8 cellular contexts compared by ENCODE assay signal in the genomic region with DNA sequence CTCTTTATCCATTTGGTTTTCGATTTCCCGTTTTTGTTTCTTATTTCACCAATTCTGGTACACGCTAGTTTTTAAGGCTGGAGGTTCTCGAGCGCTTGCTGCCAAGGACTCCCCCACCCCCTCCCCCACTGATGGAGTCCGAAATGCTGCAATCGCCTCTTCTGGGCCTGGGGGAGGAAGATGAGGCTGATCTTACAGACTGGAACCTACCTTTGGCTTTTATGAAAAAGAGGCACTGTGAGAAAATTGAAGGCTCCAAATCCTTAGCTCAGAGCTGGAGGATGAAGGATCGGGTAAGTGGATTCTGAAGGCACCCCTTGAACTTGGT. TPM values are rescaled to one million over a fixed set of nuclear protein-coding genes. Genes with fewer than 3 reads are reported as not detected.
DNase-seq lines count a peak whose midpoint lies in the region; ATAC-seq and TF ChIP-seq lines count a peak whose summit lies in the region.

No MANE protein-coding gene starts in this region.

- no peak for ATAC-seq in effector memory CD8-positive, alpha-beta T cell (replicated peaks)
- ATAC-seq in HG02870 (IDR thresholded peaks at IDR 0.05; ENCODE audit: unreplicated experiment) (no peak), GM21737 (IDR thresholded peaks at IDR 0.05; ENCODE audit: unreplicated experiment) (no peak)

- no peak for TF ChIP-seq CTCF in Calu3 (IDR thresholded peaks at IDR 0.05; ENCODE audit: unreplicated experiment)
- no peak for TF ChIP-seq CTCF in NB4 (IDR thresholded peaks at IDR 0.05; ENCODE audit: low read depth, low read length)

- TF ChIP-seq POLR2A in NB4 (IDR thresholded peaks at IDR 0.05; ENCODE audit: extremely low read depth, insufficient read length), result no peak

- POLR2A ChIA-PET in HEK293T (lab: Yijun Ruan, JAX), result interaction anchor here (0.9 to 2.8 kb wide), 6 partner anchors 37 to 115 kb away, joined by 3 to 11 read pairs (median 4); no protein-coding TSS in a partner anchor

- peak overlapping the region; percentile 83 for H3K4me3 Mint-ChIP-seq in Calu3 (ENCODE audit: low read depth, unreplicated experiment)
- peak overlapping the region; percentile 88 to 90 for H3K4me3 Mint-ChIP-seq in effector memory CD8-positive, alpha-beta T cell

- no peaks in the 10 kb centered on the region for H3K9me3 Mint-ChIP-seq in Calu3 (ENCODE audit: low read depth, unreplicated experiment)
- H3K9me3 Mint-ChIP-seq in effector memory CD8-positive, alpha-beta T cell, result no peaks in the 10 kb centered on the region

- TSS peak; percentile 55 for BruUV-seq in Calu3 (replicated peaks; lab: Mats Ljungman, UMichigan)

- H3K4me1 Mint-ChIP-seq in Calu3 (ENCODE audit: low read depth, unreplicated experiment), result peaks cover 22% of the 10 kb centered on the region
- H3K4me1 Mint-ChIP-seq in effector memory CD8-positive, alpha-beta T cell (ENCODE audit: low read depth in 2 of 2), result peaks cover 8 to 18% of the 10 kb centered on the region in 2 donors

- H3K27ac Mint-ChIP-seq in Calu3 (ENCODE audit: unreplicated experiment), result peak overlapping the region; percentile 71
- H3K27ac Mint-ChIP-seq in effector memory CD8-positive, alpha-beta T cell, result peak overlapping the region; percentile 90 to 92

- no peaks in the 10 kb centered on the region for H3K9me3 ChIP-seq in neuron (ENCODE audit: low read length)

- intact Hi-C loops in Calu3 (cut with micrococcal nuclease; ENCODE audit: unreplicated experiment), result no loop called here

- no peak for DNase-seq in Calu3
- peak; percentile 75 for DNase-seq in NB4 (ENCODE audit: low read depth)
- DNase-seq in effector memory CD8-positive, alpha-beta T cell, result no peak
- DNase-seq in stimulated activated naive CD4-positive, alpha-beta T cell treated with Interleukin-2 at 50 U/mL for 16 hours (lab: John Stamatoyannopoulos, UW), result no peak
- DNase-seq in HEK293T (ENCODE audit: extremely low spot score), result no peak

- H3K4me1 ChIP-seq in neuron (ENCODE audit: insufficient read depth, low read length), result peaks cover 17% of the 10 kb centered on the region

- H2AFZ ChIP-seq in neuron (ENCODE audit: low read depth, low read length), result peak overlapping the region; percentile 39

- no peaks in the 10 kb centered on the region for H3K27me3 Mint-ChIP-seq in Calu3 (ENCODE audit: unreplicated experiment)
- H3K27me3 Mint-ChIP-seq in effector memory CD8-positive, alpha-beta T cell, result peaks cover 17 to 18% of the 10 kb centered on the region in 2 donors

- H3K27me3 ChIP-seq in neuron (ENCODE audit: insufficient read depth, low read length), result no peaks in the 10 kb centered on the region

- CTCF ChIA-PET in Calu3 (lab: Charles Lee), result no interaction called here
- CTCF ChIA-PET in HEK293T (lab: Yijun Ruan, JAX), result interaction anchor here (0.5 to 1.5 kb wide), 2 partner anchors 30 to 1515 kb away, joined by 3 to 4 read pairs; no protein-coding TSS in a partner anchor

- H3K4me3 ChIP-seq in NB4 (ENCODE audit: low read depth, low read length) (peak overlapping the region; percentile 90), neuron (ENCODE audit: low read length) (peak overlapping the region; percentile 98)

- peaks cover 16% of the 10 kb centered on the region for H3K36me3 Mint-ChIP-seq in Calu3 (ENCODE audit: insufficient read depth, unreplicated experiment)
- H3K36me3 Mint-ChIP-seq in effector memory CD8-positive, alpha-beta T cell (ENCODE audit: insufficient read depth), result no peaks in the 10 kb centered on the region

- peaks cover 4% of the 10 kb centered on the region for H3K36me3 ChIP-seq in neuron (ENCODE audit: insufficient read depth, low read length)

TF ChIP-seq in HEK293T, 16 proteins besides CTCF, POLR2A, EP300 and RAD21:
- no peak for TF ChIP-seq HDGF (IDR thresholded peaks at IDR 0.05; ENCODE audit: borderline replicate concordance)
- TF ChIP-seq ZNF384 (IDR thresholded peaks at IDR 0.05), result no peak
- TF ChIP-seq FOXM1 (IDR thresholded peaks at IDR 0.05; ENCODE audit: borderline replicate concordance), result no peak
- no peak for TF ChIP-seq L3MBTL2 (conservative IDR thresholded peaks at IDR 0.05)
- TF ChIP-seq, protein P1, sequence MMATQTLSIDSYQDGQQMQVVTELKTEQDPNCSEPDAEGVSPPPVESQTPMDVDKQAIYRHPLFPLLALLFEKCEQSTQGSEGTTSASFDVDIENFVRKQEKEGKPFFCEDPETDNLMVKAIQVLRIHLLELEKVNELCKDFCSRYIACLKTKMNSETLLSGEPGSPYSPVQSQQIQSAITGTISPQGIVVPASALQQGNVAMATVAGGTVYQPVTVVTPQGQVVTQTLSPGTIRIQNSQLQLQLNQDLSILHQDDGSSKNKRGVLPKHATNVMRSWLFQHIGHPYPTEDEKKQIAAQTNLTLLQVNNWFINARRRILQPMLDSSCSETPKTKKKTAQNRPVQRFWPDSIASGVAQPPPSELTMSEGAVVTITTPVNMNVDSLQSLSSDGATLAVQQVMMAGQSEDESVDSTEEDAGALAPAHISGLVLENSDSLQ (IDR thresholded peaks at IDR 0.05), result no peak
- no peak for TF ChIP-seq ELF4 (IDR thresholded peaks at IDR 0.05)
- no peak for TF ChIP-seq NFRKB (IDR thresholded peaks at IDR 0.05)
- no peak for TF ChIP-seq SUZ12 (IDR thresholded peaks at IDR 0.05)
- TF ChIP-seq FOXA1 (IDR thresholded peaks at IDR 0.05), result no peak

RNA-seq across cellular contexts. Expression of a gene that starts 0.8 kb away (rescaled TPM):
- total RNA-seq in Calu3 (2022), result 41.7 and 41.8 TPM in 2 replicates
